In the genomic region with DNA sequence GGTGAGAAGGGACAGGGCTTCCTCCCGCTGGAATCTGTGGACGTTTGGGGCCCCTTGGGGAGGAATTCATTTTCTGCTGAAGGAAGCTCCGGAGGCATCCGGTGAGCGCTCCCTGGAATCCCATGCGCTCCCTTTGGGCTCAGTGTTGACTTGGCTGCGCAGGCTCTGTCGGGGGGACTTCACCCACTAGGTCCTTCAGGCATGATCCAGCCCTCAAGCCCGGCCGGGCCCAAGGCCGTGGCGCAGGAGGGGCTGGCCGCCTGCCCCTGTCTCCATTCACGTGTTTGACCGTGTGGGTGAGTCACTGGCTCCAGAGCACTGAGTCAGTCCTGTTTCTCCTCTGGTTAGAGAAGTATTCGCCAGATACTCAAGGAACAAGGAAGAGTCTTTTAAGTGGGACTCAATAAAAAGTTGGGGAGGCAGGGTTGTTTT, we compare ENCODE assay signal across 1 cellular context.
A peak's percentile ranks its signal among the peaks of the same experiment; 100 is the strongest.
TF ChIP-seq lines count a peak whose summit lies in the region.

No MANE protein-coding gene starts in this region.

TF ChIP-seq in HepG2, 621 proteins besides CTCF, POLR2A, EP300 and RAD21 (continued from another document):
- TF ChIP-seq, protein P1, sequence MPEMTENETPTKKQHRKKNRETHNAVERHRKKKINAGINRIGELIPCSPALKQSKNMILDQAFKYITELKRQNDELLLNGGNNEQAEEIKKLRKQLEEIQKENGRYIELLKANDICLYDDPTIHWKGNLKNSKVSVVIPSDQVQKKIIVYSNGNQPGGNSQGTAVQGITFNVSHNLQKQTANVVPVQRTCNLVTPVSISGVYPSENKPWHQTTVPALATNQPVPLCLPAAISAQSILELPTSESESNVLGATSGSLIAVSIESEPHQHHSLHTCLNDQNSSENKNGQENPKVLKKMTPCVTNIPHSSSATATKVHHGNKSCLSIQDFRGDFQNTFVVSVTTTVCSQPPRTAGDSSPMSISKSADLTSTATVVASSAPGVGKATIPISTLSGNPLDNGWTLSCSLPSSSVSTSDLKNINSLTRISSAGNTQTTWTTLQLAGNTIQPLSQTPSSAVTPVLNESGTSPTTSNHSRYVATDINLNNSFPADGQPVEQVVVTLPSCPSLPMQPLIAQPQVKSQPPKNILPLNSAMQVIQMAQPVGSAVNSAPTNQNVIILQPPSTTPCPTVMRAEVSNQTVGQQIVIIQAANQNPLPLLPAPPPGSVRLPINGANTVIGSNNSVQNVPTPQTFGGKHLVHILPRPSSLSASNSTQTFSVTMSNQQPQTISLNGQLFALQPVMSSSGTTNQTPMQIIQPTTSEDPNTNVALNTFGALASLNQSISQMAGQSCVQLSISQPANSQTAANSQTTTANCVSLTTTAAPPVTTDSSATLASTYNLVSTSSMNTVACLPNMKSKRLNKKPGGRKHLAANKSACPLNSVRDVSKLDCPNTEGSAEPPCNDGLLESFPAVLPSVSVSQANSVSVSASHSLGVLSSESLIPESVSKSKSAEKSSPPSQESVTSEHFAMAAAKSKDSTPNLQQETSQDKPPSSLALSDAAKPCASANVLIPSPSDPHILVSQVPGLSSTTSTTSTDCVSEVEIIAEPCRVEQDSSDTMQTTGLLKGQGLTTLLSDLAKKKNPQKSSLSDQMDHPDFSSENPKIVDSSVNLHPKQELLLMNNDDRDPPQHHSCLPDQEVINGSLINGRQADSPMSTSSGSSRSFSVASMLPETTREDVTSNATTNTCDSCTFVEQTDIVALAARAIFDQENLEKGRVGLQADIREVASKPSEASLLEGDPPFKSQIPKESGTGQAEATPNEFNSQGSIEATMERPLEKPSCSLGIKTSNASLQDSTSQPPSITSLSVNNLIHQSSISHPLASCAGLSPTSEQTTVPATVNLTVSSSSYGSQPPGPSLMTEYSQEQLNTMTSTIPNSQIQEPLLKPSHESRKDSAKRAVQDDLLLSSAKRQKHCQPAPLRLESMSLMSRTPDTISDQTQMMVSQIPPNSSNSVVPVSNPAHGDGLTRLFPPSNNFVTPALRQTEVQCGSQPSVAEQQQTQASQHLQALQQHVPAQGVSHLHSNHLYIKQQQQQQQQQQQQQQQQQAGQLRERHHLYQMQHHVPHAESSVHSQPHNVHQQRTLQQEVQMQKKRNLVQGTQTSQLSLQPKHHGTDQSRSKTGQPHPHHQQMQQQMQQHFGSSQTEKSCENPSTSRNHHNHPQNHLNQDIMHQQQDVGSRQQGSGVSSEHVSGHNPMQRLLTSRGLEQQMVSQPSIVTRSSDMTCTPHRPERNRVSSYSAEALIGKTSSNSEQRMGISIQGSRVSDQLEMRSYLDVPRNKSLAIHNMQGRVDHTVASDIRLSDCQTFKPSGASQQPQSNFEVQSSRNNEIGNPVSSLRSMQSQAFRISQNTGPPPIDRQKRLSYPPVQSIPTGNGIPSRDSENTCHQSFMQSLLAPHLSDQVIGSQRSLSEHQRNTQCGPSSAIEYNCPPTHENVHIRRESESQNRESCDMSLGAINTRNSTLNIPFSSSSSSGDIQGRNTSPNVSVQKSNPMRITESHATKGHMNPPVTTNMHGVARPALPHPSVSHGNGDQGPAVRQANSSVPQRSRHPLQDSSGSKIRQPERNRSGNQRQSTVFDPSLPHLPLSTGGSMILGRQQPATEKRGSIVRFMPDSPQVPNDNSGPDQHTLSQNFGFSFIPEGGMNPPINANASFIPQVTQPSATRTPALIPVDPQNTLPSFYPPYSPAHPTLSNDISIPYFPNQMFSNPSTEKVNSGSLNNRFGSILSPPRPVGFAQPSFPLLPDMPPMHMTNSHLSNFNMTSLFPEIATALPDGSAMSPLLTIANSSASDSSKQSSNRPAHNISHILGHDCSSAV (CRISPR knock-in tag; IDR thresholded peaks at IDR 0.05; ENCODE audit: borderline replicate concordance): no peak
- TF ChIP-seq RFXAP (CRISPR knock-in tag; IDR thresholded peaks at IDR 0.05; ENCODE audit: borderline replicate concordance) (no peak), SAP130 (CRISPR knock-in tag; IDR thresholded peaks at IDR 0.05; ENCODE audit: low read depth) (peak; percentile 96), MATR3 (CRISPR knock-in tag; IDR thresholded peaks at IDR 0.05) (no peak), ZNF335 (CRISPR knock-in tag; IDR thresholded peaks at IDR 0.05) (peak; percentile 97)
- TF ChIP-seq, protein P2, sequence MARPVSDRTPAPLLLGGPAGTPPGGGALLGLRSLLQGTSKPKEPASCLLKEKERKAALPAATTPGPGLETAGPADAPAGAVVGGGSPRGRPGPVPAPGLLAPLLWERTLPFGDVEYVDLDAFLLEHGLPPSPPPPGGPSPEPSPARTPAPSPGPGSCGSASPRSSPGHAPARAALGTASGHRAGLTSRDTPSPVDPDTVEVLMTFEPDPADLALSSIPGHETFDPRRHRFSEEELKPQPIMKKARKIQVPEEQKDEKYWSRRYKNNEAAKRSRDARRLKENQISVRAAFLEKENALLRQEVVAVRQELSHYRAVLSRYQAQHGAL (CRISPR knock-in tag; IDR thresholded peaks at IDR 0.05; ENCODE audit: not compliant biosample characterization): no peak
